Comparison of ENCODE assay signal across 8 cellular contexts in genomic region chr7:106736508-106737201, GRCh38.
DNase-seq lines count a peak whose midpoint lies in the region; ATAC-seq and TF ChIP-seq lines count a peak whose summit lies in the region.

No MANE protein-coding gene starts in this region.

- H3K27me3 ChIP-seq in brain microvascular endothelial cell (replicated peaks): no peaks in the 10 kb centered on the region

- no peaks in the 10 kb centered on the region for H3K27me3 Mint-ChIP-seq in stimulated activated naive CD8-positive, alpha-beta T cell treated with anti-CD3 and anti-CD28 coated beads, Interleukin-15, Interleukin-2, amounts not matched to agents 100 ng/mL and 50 ng/mL, for 24 hours

- no peaks in the 10 kb centered on the region for H3K36me3 Mint-ChIP-seq in stimulated activated naive CD8-positive, alpha-beta T cell treated with anti-CD3 and anti-CD28 coated beads, Interleukin-15, Interleukin-2, amounts not matched to agents 100 ng/mL and 50 ng/mL, for 24 hours (ENCODE audit: low read depth)

- H3K27ac ChIP-seq in brain microvascular endothelial cell: no peak overlapping the region

- in situ Hi-C loops in KBM-7 (cut with MboI; ENCODE audit: low pct_unique_long_range_greater_than_20kb, low sequenced_read_pairs) (no loop called here), brain microvascular endothelial cell (cut with HindIII; ENCODE audit: low pct_ligation_motif_present, low sequenced_read_pairs) (no loop called here)

- ATAC-seq in GM21825 (IDR thresholded peaks at IDR 0.05; ENCODE audit: unreplicated experiment): peak; percentile 80
- ATAC-seq in left colon: peak; percentile 97

- H3K36me3 ChIP-seq in brain microvascular endothelial cell (replicated peaks): no peaks in the 10 kb centered on the region

- peak; percentile 86 for TF ChIP-seq CTCF in brain microvascular endothelial cell (IDR thresholded peaks at IDR 0.05; ENCODE audit: low read depth, low read length, missing control alignments)

- H3K9me3 Mint-ChIP-seq in stimulated activated naive CD8-positive, alpha-beta T cell treated with anti-CD3 and anti-CD28 coated beads, Interleukin-15, Interleukin-2, amounts not matched to agents 100 ng/mL and 50 ng/mL, for 24 hours: no peaks in the 10 kb centered on the region

- peak; percentile 26 for DNase-seq in NK-92 treated with Interleukin-12 subunit alpha and Interleukin-12 subunit beta, amount 100 ng/mL, for 24 hours (lab: John Stamatoyannopoulos, UW)
- DNase-seq in NK-92 (lab: John Stamatoyannopoulos, UW; ENCODE audit: unreplicated experiment) (no peak), KBM-7 (peak; percentile 78), SKM-1 treated with dmso at 0.1 percent for 144 hours (lab: John Stamatoyannopoulos, UW; ENCODE audit: unreplicated experiment) (peak; percentile 45), brain microvascular endothelial cell (peak; percentile 72), left colon (no peak)

- peak overlapping the region; percentile 1 for H3K4me3 Mint-ChIP-seq in stimulated activated naive CD8-positive, alpha-beta T cell treated with anti-CD3 and anti-CD28 coated beads, Interleukin-15, Interleukin-2, amounts not matched to agents 100 ng/mL and 50 ng/mL, for 24 hours

- intact Hi-C loops in left colon (cut with DNase I, micrococcal nuclease): loop anchor here in 1 of 2 donors (10.0 kb wide), 2 partner anchors 82 to 192 kb away; no protein-coding TSS in a partner anchor

- peak overlapping the region; percentile 78 for H3K27ac Mint-ChIP-seq in stimulated activated naive CD8-positive, alpha-beta T cell treated with anti-CD3 and anti-CD28 coated beads, Interleukin-15, Interleukin-2, amounts not matched to agents 100 ng/mL and 50 ng/mL, for 24 hours

- peaks cover 49% of the 10 kb centered on the region for H3K4me1 Mint-ChIP-seq in stimulated activated naive CD8-positive, alpha-beta T cell treated with anti-CD3 and anti-CD28 coated beads, Interleukin-15, Interleukin-2, amounts not matched to agents 100 ng/mL and 50 ng/mL, for 24 hours (ENCODE audit: low read depth)

- no peak overlapping the region for H3K4me3 ChIP-seq in brain microvascular endothelial cell (ENCODE audit: low read depth, low read length)

Comparison
In these comparisons a context has a peak if more than half of its experiments do, and no peak if none do; other contexts are left out.
1. DNase-seq: peak in NK-92 treated with Interleukin-12 subunit alpha and Interleukin-12 subunit beta, amount 100 ng/mL, for 24 hours (single experiment), KBM-7 (single experiment), SKM-1 treated with dmso at 0.1 percent for 144 hours (single experiment) and brain microvascular endothelial cell (single experiment); none in NK-92 (single experiment) and left colon (0 of 2).